ENCODE assay signal across 18 cellular contexts in the genomic region with DNA sequence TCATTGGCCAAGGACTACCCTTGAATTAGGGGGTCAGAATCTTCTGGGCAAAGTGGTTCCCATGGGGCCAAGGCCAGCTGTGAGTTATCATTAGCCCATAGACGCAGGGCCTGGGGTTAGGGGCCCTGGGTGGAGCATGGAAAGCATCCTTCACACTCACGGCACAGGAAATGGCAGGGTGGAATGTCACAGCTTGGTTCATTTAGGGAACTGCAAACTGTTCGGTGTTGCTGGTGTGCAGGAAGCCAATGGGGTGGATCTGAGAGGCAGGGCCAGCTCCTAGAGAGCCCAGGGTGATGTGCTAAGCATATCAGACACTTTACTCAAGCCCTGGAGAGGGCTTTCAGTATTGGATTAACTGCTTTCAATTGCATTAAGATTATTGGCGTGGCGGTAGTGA. TPM values are rescaled to one million over a fixed set of nuclear protein-coding genes. Genes with fewer than 3 reads are reported as not detected.
DNase-seq lines count a peak whose midpoint lies in the region; ATAC-seq lines count a peak whose summit lies in the region.
"Had no signal": no experiment of that assay in that cellular context is flagged by ENCODE, and none has a peak within 500 bp of the region (broad histone marks: within the 10 kb centered on the region; RNA-seq: fewer than 3 reads in every experiment).

No MANE protein-coding gene starts in this region.

- H3K4ac ChIP-seq in neuronal stem cell (ENCODE audit: low read length) = no peak overlapping the region

- H3K4me1 ChIP-seq in neuronal stem cell (ENCODE audit: control insufficient read depth in 2 of 2, insufficient read depth in 1 of 2, low read depth in 1 of 2, low read length in 2 of 2) = peaks cover 0 to 1% of the 10 kb centered on the region in 2 donors
- H3K4me1 ChIP-seq: A549, HAP-1 had no signal

- no peaks in the 10 kb centered on the region for H3K79me1 ChIP-seq in neuronal stem cell (ENCODE audit: low read depth, low read length)

- H2AK5ac ChIP-seq in neuronal stem cell (ENCODE audit: low read depth, low read length) = no peak overlapping the region

- H2BK12ac ChIP-seq in neuronal stem cell (ENCODE audit: low read length) = no peak overlapping the region

- H3K4me2 ChIP-seq in neuronal stem cell (ENCODE audit: insufficient read depth, low read length, poor library complexity, severe bottlenecking) = no peak overlapping the region
- H3K4me2 ChIP-seq: A549 had no signal

- no peak overlapping the region for H3K27ac ChIP-seq in neuronal stem cell (replicated peaks; ENCODE audit: low read length)
- H3K27ac ChIP-seq: A549 had no signal

- H3K14ac ChIP-seq in neuronal stem cell (ENCODE audit: low read length) = peak overlapping the region; percentile 32

- no peaks in the 10 kb centered on the region for H3K36me3 ChIP-seq in neuronal stem cell (replicated peaks in 1 of 2; ENCODE audit: control insufficient read depth in 2 of 2, insufficient read depth in 2 of 2, low read length in 2 of 2)
- H3K36me3 ChIP-seq: HAP-1 had no signal

- H2AFZ ChIP-seq in neuronal stem cell (ENCODE audit: low read length) = no peak overlapping the region

- no peak overlapping the region for H4K8ac ChIP-seq in neuronal stem cell (ENCODE audit: low read depth, low read length)

- ATAC-seq in left cardiac atrium = peak; percentile 38 to 81
- ATAC-seq: A549 had no signal

- no peak overlapping the region for H3K18ac ChIP-seq in neuronal stem cell (ENCODE audit: low read length)

- no peak overlapping the region for H2BK15ac ChIP-seq in neuronal stem cell (ENCODE audit: low read length)

- H3K4me3 ChIP-seq in neuronal stem cell (ENCODE audit: low read length in 2 of 2) = no peak overlapping the region
- H3K4me3 ChIP-seq: A549, HAP-1 had no signal

- H3K27me3 ChIP-seq in neuronal stem cell (ENCODE audit: control insufficient read depth in 3 of 3, insufficient read depth in 3 of 3, low read depth in 1 of 3, low read length in 3 of 3) = no peaks in the 10 kb centered on the region

- no peak overlapping the region for H2BK5ac ChIP-seq in neuronal stem cell (ENCODE audit: low read length)

- H3K9me3 ChIP-seq in neuronal stem cell (replicated peaks in 1 of 2; ENCODE audit: control insufficient read depth in 2 of 2, insufficient read depth in 1 of 2, low read depth in 1 of 2, low read length in 2 of 2) = peaks cover 0 to 2% of the 10 kb centered on the region in 2 donors
- H3K9me3 ChIP-seq: A549, HAP-1 had no signal

- H3K9ac ChIP-seq in neuronal stem cell (ENCODE audit: low read depth, low read length, poor library complexity) = no peak overlapping the region

- no peak overlapping the region for H3K23ac ChIP-seq in neuronal stem cell (ENCODE audit: low read depth, low read length, poor library complexity)

- intact Hi-C loops in left cardiac atrium (cut with DNase I) (no loop called here), cardiac septum (cut with DNase I) (no loop called here)

- no peak overlapping the region for H4K91ac ChIP-seq in neuronal stem cell (ENCODE audit: low read depth, low read length, poor library complexity)

- WGBS in neuronal stem cell (ENCODE audit: extremely low coverage in 2 of 2, insufficient read length in 2 of 2, insufficient replicate concordance in 1 of 2), 2 donors = no CpG with 5 or more reads among the region's 5 CpGs

- no peak overlapping the region for H2BK120ac ChIP-seq in neuronal stem cell (ENCODE audit: low read depth, low read length)

- DNase-seq in left cardiac atrium (no peak), cardiac septum (ENCODE audit: low spot score) (no peak), NCI-H82 treated with DMSO at 0.1 percent for 48 hours (lab: John Stamatoyannopoulos, UW; ENCODE audit: unreplicated experiment) (peak; percentile 51), neuronal stem cell (ENCODE audit: low spot score) (no peak), HUDEP-2 (lab: John Stamatoyannopoulos, UW; ENCODE audit: unreplicated experiment in 76 of 76) (no peak), ACHN (no peak)
- DNase-seq: 8988T; C1 segment of cervical spinal cord; Calu3; CD4-positive, alpha-beta memory T cell; COR-L47; DMS53; DMS79 treated with DMSO at 0.1 percent for 48 hours; GF-D8; GOT3; HFFc6 had no signal

- in situ Hi-C loops in ACHN (cut with HindIII; ENCODE audit: low pct_ligation_motif_present, low pct_unique_long_range_greater_than_20kb, low sequenced_read_pairs) = no loop called here

RNA-seq across cellular contexts. Expression of a gene that starts 42.9 kb away (rescaled TPM):
- total RNA-seq in left cardiac atrium = 1 to 10 TPM in 1 of 2 donors, under 1 TPM in 1; 0.59 to 4.2 TPM
- 1.2 TPM for total RNA-seq in cardiac septum
- 0.47 TPM for polyA plus RNA-seq in neuronal stem cell (2013, experiment 1 of 2)
- 0.54 TPM for polyA plus RNA-seq in neuronal stem cell (2013, experiment 2 of 2)
- total RNA-seq: Calu3 had no signal
